ENCODE assay signal across 15 cellular contexts in genomic region chr16:1997591-1998359, GRCh38. TPM values are rescaled to one million over a fixed set of nuclear protein-coding genes. Genes with fewer than 3 reads are reported as not detected.
DNase-seq lines count a peak whose midpoint lies in the region; ATAC-seq and TF ChIP-seq lines count a peak whose summit lies in the region.
"Had no signal": no experiment of that assay in that cellular context is flagged by ENCODE, and none has a peak within 500 bp of the region (broad histone marks: within the 10 kb centered on the region; RNA-seq: fewer than 3 reads in every experiment).

No MANE protein-coding gene starts in this region.

- no peaks in the 10 kb centered on the region for H3K9me3 ChIP-seq in colonic mucosa
- H3K9me3 ChIP-seq in subcutaneous abdominal adipose tissue (ENCODE audit: control insufficient read depth in 5 of 5, low read length in 5 of 5): no peaks in the 10 kb centered on the region
- H3K9me3 ChIP-seq: left lung, SJCRH30 had no signal

- H3K9me3 Mint-ChIP-seq in activated naive CD8-positive, alpha-beta T cell treated with anti-CD3 and anti-CD28 coated beads for 36 hours: no peaks in the 10 kb centered on the region
- H3K9me3 Mint-ChIP-seq in activated naive CD8-positive, alpha-beta T cell treated with anti-CD3 and anti-CD28 coated beads, Interleukin-2, amount 50 U/mL, for 24 hours: no peaks in the 10 kb centered on the region
- H3K9me3 Mint-ChIP-seq: natural killer cell treated with Interleukin-12 subunit alpha and Interleukin-12 subunit beta and Interleukin-15 and Interleukin-18, amount 100 ng/mL, for 72 hours; type B pancreatic cell had no signal

- no peak for TF ChIP-seq CTCF in colonic mucosa (IDR thresholded peaks at IDR 0.05)

- H3K4me3 ChIP-seq in colonic mucosa: no peak overlapping the region
- H3K4me3 ChIP-seq in subcutaneous abdominal adipose tissue (ENCODE audit: low read depth in 1 of 5, low read length in 5 of 5): no peak overlapping the region
- H3K4me3 ChIP-seq: left lung, SJCRH30 had no signal

- H3K27ac ChIP-seq in colonic mucosa: peak overlapping the region; percentile 27
- H3K27ac ChIP-seq in subcutaneous abdominal adipose tissue (ENCODE audit: low read depth, low read length): peak overlapping the region; percentile 58
- H3K27ac ChIP-seq: left lung, SJCRH30 had no signal

- H3K9ac ChIP-seq in colonic mucosa (ENCODE audit: low read depth in 2 of 2, low read length in 2 of 2) (no peak overlapping the region), subcutaneous abdominal adipose tissue (ENCODE audit: low read length in 5 of 5) (peak overlapping the region in 1 of 5 donors; percentile 38)

- no peaks in the 10 kb centered on the region for H3K4me1 ChIP-seq in colonic mucosa
- peaks cover 0 to 19% (median 17%) of the 10 kb centered on the region in 5 donors for H3K4me1 ChIP-seq in subcutaneous abdominal adipose tissue (ENCODE audit: control insufficient read depth in 5 of 5, insufficient read depth in 5 of 5, low read length in 5 of 5)
- H3K4me1 ChIP-seq: SJCRH30 had no signal

- ATAC-seq in activated naive CD8-positive, alpha-beta T cell treated with anti-CD3 and anti-CD28 coated beads, Interleukin-2, amount 50 U/mL, for 24 hours: no peak
- ATAC-seq: left lung; natural killer cell treated with Interleukin-12 subunit alpha and Interleukin-12 subunit beta and Interleukin-15 and Interleukin-18, amount 100 ng/mL, for 72 hours had no signal

- intact Hi-C loops in colonic mucosa (cut with DNase I): no loop called here

- H3K27me3 ChIP-seq in colonic mucosa (no peaks in the 10 kb centered on the region), subcutaneous abdominal adipose tissue (ENCODE audit: control insufficient read depth in 5 of 5, insufficient read depth in 4 of 5, low read length in 5 of 5) (no peaks in the 10 kb centered on the region)
- H3K27me3 ChIP-seq: left lung, SJCRH30 had no signal

- DNase-seq in activated naive CD8-positive, alpha-beta T cell treated with anti-CD3 and anti-CD28 coated beads for 36 hours: no peak
- DNase-seq in activated naive CD8-positive, alpha-beta T cell treated with anti-CD3 and anti-CD28 coated beads, Interleukin-2, amount 50 U/mL, for 24 hours: no peak
- DNase-seq in colonic mucosa: no peak
- no peak for DNase-seq in activated CD4-positive, alpha-beta T cell treated with anti-CD3 and anti-CD28 coated beads, Interleukin-2, amount 50 U/mL, for 4 hours
- no peak for DNase-seq in NCI-H1417 (lab: John Stamatoyannopoulos, UW)
- DNase-seq: 8988T; activated CD8-positive, alpha-beta memory T cell treated with anti-CD3 and anti-CD28 coated beads, Interleukin-2, amount 50 U/mL, for 48 hours; amygdala; left lung; NCI-H1694; NCI-H526 treated with DMSO at 0.1 percent for 48 hours; SJCRH30 had no signal

- H3K4me1 Mint-ChIP-seq in activated naive CD8-positive, alpha-beta T cell treated with anti-CD3 and anti-CD28 coated beads for 36 hours: peaks cover 14% of the 10 kb centered on the region
- H3K4me1 Mint-ChIP-seq in activated naive CD8-positive, alpha-beta T cell treated with anti-CD3 and anti-CD28 coated beads, Interleukin-2, amount 50 U/mL, for 24 hours: peaks cover 20% of the 10 kb centered on the region

- H3K27me3 Mint-ChIP-seq in activated naive CD8-positive, alpha-beta T cell treated with anti-CD3 and anti-CD28 coated beads for 36 hours: no peaks in the 10 kb centered on the region
- H3K27me3 Mint-ChIP-seq in activated naive CD8-positive, alpha-beta T cell treated with anti-CD3 and anti-CD28 coated beads, Interleukin-2, amount 50 U/mL, for 24 hours: no peaks in the 10 kb centered on the region
- H3K27me3 Mint-ChIP-seq: natural killer cell treated with Interleukin-12 subunit alpha and Interleukin-12 subunit beta and Interleukin-15 and Interleukin-18, amount 100 ng/mL, for 72 hours had no signal

- peak overlapping the region; percentile 12 for H3K27ac Mint-ChIP-seq in activated naive CD8-positive, alpha-beta T cell treated with anti-CD3 and anti-CD28 coated beads for 36 hours
- H3K27ac Mint-ChIP-seq in activated naive CD8-positive, alpha-beta T cell treated with anti-CD3 and anti-CD28 coated beads, Interleukin-2, amount 50 U/mL, for 24 hours: no peak overlapping the region
- H3K27ac Mint-ChIP-seq: type B pancreatic cell had no signal

- H3K36me3 Mint-ChIP-seq in activated naive CD8-positive, alpha-beta T cell treated with anti-CD3 and anti-CD28 coated beads for 36 hours: peaks cover 21% of the 10 kb centered on the region
- H3K36me3 Mint-ChIP-seq in activated naive CD8-positive, alpha-beta T cell treated with anti-CD3 and anti-CD28 coated beads, Interleukin-2, amount 50 U/mL, for 24 hours (ENCODE audit: low read depth): peaks cover 20% of the 10 kb centered on the region
- H3K36me3 Mint-ChIP-seq: natural killer cell treated with Interleukin-12 subunit alpha and Interleukin-12 subunit beta and Interleukin-15 and Interleukin-18, amount 100 ng/mL, for 72 hours had no signal

- H3K36me3 ChIP-seq in colonic mucosa (peaks cover 35% of the 10 kb centered on the region), subcutaneous abdominal adipose tissue (ENCODE audit: control insufficient read depth in 5 of 5, insufficient read depth in 5 of 5, low read length in 5 of 5) (peaks cover 0 to 59% (median 52%) of the 10 kb centered on the region in 5 donors)

- H3K4me3 Mint-ChIP-seq in activated naive CD8-positive, alpha-beta T cell treated with anti-CD3 and anti-CD28 coated beads for 36 hours: no peak overlapping the region
- no peak overlapping the region for H3K4me3 Mint-ChIP-seq in activated naive CD8-positive, alpha-beta T cell treated with anti-CD3 and anti-CD28 coated beads, Interleukin-2, amount 50 U/mL, for 24 hours
- H3K4me3 Mint-ChIP-seq: natural killer cell treated with Interleukin-12 subunit alpha and Interleukin-12 subunit beta and Interleukin-15 and Interleukin-18, amount 100 ng/mL, for 72 hours; type B pancreatic cell had no signal

RNA-seq across cellular contexts. Expression of gene SYNGR3, which starts 8.0 kb away (rescaled TPM):
- 1 to 10 TPM; 2.0 to 3.5 TPM for total RNA-seq in activated naive CD8-positive, alpha-beta T cell treated with anti-CD3 and anti-CD28 coated beads for 36 hours
- total RNA-seq in colonic mucosa: 1 to 10 TPM; 1.5 to 1.9 TPM

RNA-seq across cellular contexts. Expression of gene ZNF598, which starts 11.8 kb away (rescaled TPM):
- total RNA-seq in activated naive CD8-positive, alpha-beta T cell treated with anti-CD3 and anti-CD28 coated beads for 36 hours: 10 to 100 TPM; 98.3 to 99.8 TPM
- total RNA-seq in colonic mucosa: 10 to 100 TPM; 45.4 to 64.3 TPM

RNA-seq across cellular contexts. Expression of gene GFER, which starts 13.8 kb away (rescaled TPM):
- total RNA-seq in activated naive CD8-positive, alpha-beta T cell treated with anti-CD3 and anti-CD28 coated beads for 36 hours: 10 to 100 TPM; 27.3 to 29.5 TPM
- total RNA-seq in colonic mucosa: 10 to 100 TPM; 76.6 to 79.5 TPM

RNA-seq across cellular contexts. Expression of gene NOXO1, which starts 16.5 kb away (rescaled TPM):
- total RNA-seq in activated naive CD8-positive, alpha-beta T cell treated with anti-CD3 and anti-CD28 coated beads for 36 hours: under 1 TPM in 1 of 2 experiments, not detected in 1; 0.35 TPM
- 10 to 100 TPM; 43.9 to 80.1 TPM for total RNA-seq in colonic mucosa
- total RNA-seq: natural killer cell treated with Interleukin-12 subunit alpha and Interleukin-12 subunit beta and Interleukin-15 and Interleukin-18, amount 100 ng/mL, for 72 hours had no signal

RNA-seq across cellular contexts. Expression of gene NPW, which starts 21.8 kb away (rescaled TPM):
- total RNA-seq in activated naive CD8-positive, alpha-beta T cell treated with anti-CD3 and anti-CD28 coated beads for 36 hours: 10 to 100 TPM; 29.1 to 34.2 TPM
- 1 to 10 TPM; 3.5 to 3.8 TPM for total RNA-seq in colonic mucosa
